ENCODE assay signal across 22 cellular contexts in genomic region chr2:892892-893291, GRCh38. TPM values are rescaled to one million over a fixed set of nuclear protein-coding genes. Genes with fewer than 3 reads are reported as not detected.
DNase-seq lines count a peak whose midpoint lies in the region; ATAC-seq and TF ChIP-seq lines count a peak whose summit lies in the region.
"Had no signal": no experiment of that assay in that cellular context is flagged by ENCODE, and none has a peak within 500 bp of the region (broad histone marks: within the 10 kb centered on the region; RNA-seq: fewer than 3 reads in every experiment).

No MANE protein-coding gene starts in this region.

- H3K4me1 ChIP-seq in HCT116 (ENCODE audit: control insufficient read depth in 1 of 2, insufficient read depth in 2 of 2, low read length in 2 of 2) (peaks cover 4 to 17% of the 10 kb centered on the region in 2 experiments; a peak in 2 of 4 replicates), Loucy (ENCODE audit: insufficient read depth, low read length, poor library complexity, severe bottlenecking) (no peaks in the 10 kb centered on the region)

- no peak overlapping the region for H2AFZ ChIP-seq in HCT116 (ENCODE audit: low read depth, low read length, poor library complexity, severe bottlenecking)
- peak overlapping the region; percentile 4; the same call in 1 of the 2 replicates for H2AFZ ChIP-seq in Loucy (ENCODE audit: low read length)
- H2AFZ ChIP-seq: PC-9 had no signal

- CTCF ChIA-PET in HCT116 (lab: Charles Lee), result no interaction called here

- RAD21 ChIA-PET in HCT116 (lab: Charles Lee; ENCODE audit: low non-redundant PET in 1 of 2, low total read pairs in 2 of 2, uncharacterized antibody in 2 of 2, unreplicated experiment in 2 of 2), result no interaction called here

- no peaks in the 10 kb centered on the region for H4K20me1 ChIP-seq in HCT116 (ENCODE audit: insufficient read depth)
- H4K20me1 ChIP-seq in Loucy (ENCODE audit: insufficient read depth, low read length, poor library complexity, severe bottlenecking), result no peaks in the 10 kb centered on the region

- H3K9me3 ChIP-seq in HCT116 (ENCODE audit: control insufficient read depth in 1 of 2, insufficient read depth in 1 of 2, low read depth in 1 of 2, low read length in 2 of 2) (no peaks in the 10 kb centered on the region), Loucy (ENCODE audit: insufficient read depth, low read depth, low read length) (peaks cover 12% of the 10 kb centered on the region; the same call in 1 of the 2 replicates)
- H3K9me3 ChIP-seq: SJCRH30 had no signal

- no peaks in the 10 kb centered on the region for H3F3A ChIP-seq in Loucy (ENCODE audit: low read depth)

- TF ChIP-seq CTCF in HCT116 (IDR thresholded peaks at IDR 0.05 in 2 of 3, conservative IDR thresholded peaks at IDR 0.05 in 1 of 3; ENCODE audit: borderline replicate concordance in 1 of 3, insufficient read depth in 1 of 3, low read depth in 2 of 3, low read length in 2 of 3) (no peak), Loucy (conservative IDR thresholded peaks at IDR 0.05; ENCODE audit: low read length) (no peak)

- POLR2A ChIA-PET in HCT116 (lab: Charles Lee), result no interaction called here

- TF ChIP-seq RAD21 in HCT116 (IDR thresholded peaks at IDR 0.05; ENCODE audit: low read depth), result no peak

- H3K27ac ChIP-seq in HCT116 (ENCODE audit: low read depth, low read length), result no peak overlapping the region
- H3K27ac ChIP-seq: PC-9, SJCRH30 had no signal

- H3K36me3 ChIP-seq in HCT116 (ENCODE audit: control insufficient read depth in 1 of 2, insufficient read depth in 2 of 2, low read length in 2 of 2), result no peaks in the 10 kb centered on the region
- H3K36me3 ChIP-seq in Loucy (ENCODE audit: insufficient read depth, low read length), result no peaks in the 10 kb centered on the region
- H3K36me3 ChIP-seq: SJCRH30 had no signal

- no TSS peak for BruUV-seq in HCT116 (replicated peaks; lab: Mats Ljungman, UMichigan)

- intact Hi-C loops in HCT116 (cut with micrococcal nuclease), result no loop called here

- no peaks in the 10 kb centered on the region for H3K9me2 ChIP-seq in HCT116 (ENCODE audit: insufficient read depth)
- no peaks in the 10 kb centered on the region for H3K9me2 ChIP-seq in Loucy (replicated peaks; ENCODE audit: low read depth, low read length)

- DNase-seq in HCT116 (ENCODE audit: low read depth, low spot score), result no peak
- peak; percentile 2 for DNase-seq in mucosa of gallbladder (ENCODE audit: low spot score)
- DNase-seq in ureter (ENCODE audit: low spot score), result peak; percentile 19
- DNase-seq in activated gamma-delta T cell treated with Interleukin-2 at 50 U/mL for 16 hours, result no peak
- DNase-seq in NCI-H146 treated with DMSO at 0.1 percent for 48 hours (lab: John Stamatoyannopoulos, UW; ENCODE audit: unreplicated experiment), result no peak
- DNase-seq: CD4-positive, CD25-positive, alpha-beta regulatory T cell; DMS153; GOT3; HCEC 1CT; Kasumi-1; NCI-H1105 treated with DMSO at 0.1 percent for 48 hours; NCI-H146; NCI-H2029; NCI-H446; PC-9 had no signal

- ATAC-seq in HCT116 (no peak), GM21360 (IDR thresholded peaks at IDR 0.05; ENCODE audit: unreplicated experiment) (no peak)
- ATAC-seq: Right ventricle myocardium inferior, SK-N-SH treated with all-trans-retinoic acid at 6 μM for 48 hours had no signal

- H3K79me2 ChIP-seq in HCT116 (ENCODE audit: insufficient read depth, low read length), result no peaks in the 10 kb centered on the region
- H3K79me2 ChIP-seq in Loucy (ENCODE audit: insufficient read depth, low read length), result no peaks in the 10 kb centered on the region

- H3K9ac ChIP-seq in HCT116 (ENCODE audit: low read length) (no peak overlapping the region), Loucy (ENCODE audit: low read depth, low read length, poor library complexity, severe bottlenecking) (no peak overlapping the region)

- no peak for TF ChIP-seq POLR2A in HCT116 (IDR thresholded peaks at IDR 0.05; ENCODE audit: borderline replicate concordance, extremely low read depth, insufficient read depth, insufficient read length)

- H3K4me3 ChIP-seq in HCT116 (replicated peaks in 1 of 2; ENCODE audit: low read depth in 1 of 2, low read length in 2 of 2) (no peak overlapping the region), Loucy (ENCODE audit: low read length, poor library complexity, severe bottlenecking) (no peak overlapping the region)
- H3K4me3 ChIP-seq: PC-9, SJCRH30 had no signal

- peak overlapping the region; percentile 43 for H3K4me2 ChIP-seq in HCT116 (ENCODE audit: low read length)
- peak overlapping the region; percentile 9 for H3K4me2 ChIP-seq in Loucy (ENCODE audit: low read depth, low read length, poor library complexity, severe bottlenecking)
- H3K4me2 ChIP-seq: PC-9 had no signal

- H3K27me3 ChIP-seq in HCT116 (ENCODE audit: insufficient read depth, low read length) (no peaks in the 10 kb centered on the region; the same call in 1 of the 2 replicates), Loucy (ENCODE audit: insufficient read depth, low read length, poor library complexity, severe bottlenecking) (no peaks in the 10 kb centered on the region)
- H3K27me3 ChIP-seq: SJCRH30 had no signal

TF ChIP-seq in HCT116, 20 proteins besides CTCF, POLR2A, EP300 and RAD21:
- TF ChIP-seq REST (IDR thresholded peaks at IDR 0.05; ENCODE audit: low read depth) (no peak), YY1 (IDR thresholded peaks at IDR 0.05; ENCODE audit: extremely low read depth, insufficient replicate concordance, low read depth, low read length) (no peak), JUND (IDR thresholded peaks at IDR 0.05) (no peak), CEBPB (IDR thresholded peaks at IDR 0.05; ENCODE audit: low read depth) (no peak), POLR2AphosphoS5 (IDR thresholded peaks at IDR 0.05; ENCODE audit: low read depth, low read length) (no peak), ELF1 (IDR thresholded peaks at IDR 0.05; ENCODE audit: borderline replicate concordance, low read depth) (no peak), SIN3A (IDR thresholded peaks at IDR 0.05; ENCODE audit: low read depth) (no peak), SRF (IDR thresholded peaks at IDR 0.05; ENCODE audit: low read depth) (no peak), FOSL1 (IDR thresholded peaks at IDR 0.05; ENCODE audit: low read depth) (no peak), ZNF274 (IDR thresholded peaks at IDR 0.05; ENCODE audit: low read depth, low read length) (no peak), TCF7L2 (IDR thresholded peaks at IDR 0.05; ENCODE audit: borderline replicate concordance, extremely low read depth, insufficient read depth, insufficient read length) (no peak), SP1 (IDR thresholded peaks at IDR 0.05; ENCODE audit: low read depth) (no peak), ZFX (IDR thresholded peaks at IDR 0.05) (no peak), CBX3 (IDR thresholded peaks at IDR 0.05; ENCODE audit: low read depth) (no peak), ATF3 (IDR thresholded peaks at IDR 0.05) (no peak), EZH2 (IDR thresholded peaks at IDR 0.05) (no peak), EGR1 (IDR thresholded peaks at IDR 0.05; ENCODE audit: low read depth) (no peak)

RNA-seq across cellular contexts. Expression of gene SNTG2, which starts 57.8 kb away (rescaled TPM):
- not detected for total RNA-seq in HCT116 (2021; ENCODE audit: unreplicated experiment)
- 0.07 and 0.21 TPM in 2 replicates for polyA plus RNA-seq in HCT116 (2012)
- 2.0 TPM for total RNA-seq in mucosa of gallbladder
- total RNA-seq in ureter, result 9.9 TPM
- total RNA-seq: MCF 10A, PC-9, RPMI7951, SJCRH30 had no signal
- polyA plus RNA-seq: CD4-positive, CD25-positive, alpha-beta regulatory T cell had no signal

Comparison
In these comparisons a context has a peak if more than half of its experiments do, and no peak if none do; other contexts are left out.
1. DNase-seq: peak in mucosa of gallbladder (single experiment) and ureter (single experiment); none in HCT116 (single experiment), activated gamma-delta T cell treated with Interleukin-2 at 50 U/mL for 16 hours (single experiment) and NCI-H146 treated with DMSO at 0.1 percent for 48 hours (single experiment).